18 cellular contexts compared by ENCODE assay signal in genomic region chr1:32198237-32199042, GRCh38. TPM values are rescaled to one million over a fixed set of nuclear protein-coding genes. Genes with fewer than 3 reads are reported as not detected.
DNase-seq lines count a peak whose midpoint lies in the region; ATAC-seq and TF ChIP-seq lines count a peak whose summit lies in the region.
"Had no signal": no experiment of that assay in that cellular context is flagged by ENCODE, and none has a peak within 500 bp of the region (broad histone marks: within the 10 kb centered on the region; RNA-seq: fewer than 3 reads in every experiment).

No MANE protein-coding gene starts in this region.

- H3K9me3 Mint-ChIP-seq in activated CD4-positive, alpha-beta T cell treated with anti-CD3 and anti-CD28 coated beads, Interleukin-2, amount 10 ng/mL, durations not matched to agents 24 days and 14 days, result no peaks in the 10 kb centered on the region
- no peaks in the 10 kb centered on the region for H3K9me3 Mint-ChIP-seq in IgD-negative memory B cell
- H3K9me3 Mint-ChIP-seq in central memory CD8-positive, alpha-beta T cell, result no peaks in the 10 kb centered on the region

- peaks cover 56% of the 10 kb centered on the region for H3K36me3 Mint-ChIP-seq in activated CD4-positive, alpha-beta T cell treated with anti-CD3 and anti-CD28 coated beads, Interleukin-2, amount 10 ng/mL, durations not matched to agents 24 days and 14 days (ENCODE audit: low read depth)
- H3K36me3 Mint-ChIP-seq in IgD-negative memory B cell, result peaks cover 4% of the 10 kb centered on the region
- H3K36me3 Mint-ChIP-seq in central memory CD8-positive, alpha-beta T cell (ENCODE audit: insufficient read depth), result peaks cover 33% of the 10 kb centered on the region

- intact Hi-C loops in activated CD4-positive, alpha-beta T cell treated with anti-CD3 and anti-CD28 coated beads, Interleukin-2, amount 10 ng/mL, durations not matched to agents 24 days and 14 days (cut with micrococcal nuclease), result no loop called here

- H3K27me3 ChIP-seq in parathyroid adenoma (ENCODE audit: control insufficient read depth, insufficient read depth, low read length), result no peaks in the 10 kb centered on the region
- H3K27me3 ChIP-seq: brain microvascular endothelial cell, hepatocyte, ovary, Peyer's patch had no signal

- H3K79me2 ChIP-seq in parathyroid adenoma, result no peaks in the 10 kb centered on the region
- H3K79me2 ChIP-seq: hepatocyte had no signal

- no peak for DNase-seq in activated CD4-positive, alpha-beta T cell treated with anti-CD3 and anti-CD28 coated beads, Interleukin-2, amount 10 ng/mL, durations not matched to agents 24 days and 14 days
- no peak for DNase-seq in activated CD4-positive, alpha-beta T cell treated with anti-CD3 and anti-CD28 coated beads, Interleukin-2, amount 50 U/mL, for 1 hour
- DNase-seq in central memory CD8-positive, alpha-beta T cell (ENCODE audit: low spot score in 2 of 2), result no peak
- DNase-seq in dermis blood vessel endothelial cell (no peak), Kasumi-1 (lab: John Stamatoyannopoulos, UW) (no peak)
- DNase-seq: brain microvascular endothelial cell, DMS53, MV-4-11, NCI-H2227 treated with DMSO at 0.1 percent for 48 hours, ovary, Peyer's patch, T1000 had no signal

- no peak overlapping the region for H3K4me3 ChIP-seq in parathyroid adenoma (ENCODE audit: low read depth, low read length)
- H3K4me3 ChIP-seq: hepatocyte, ovary, Peyer's patch had no signal

- no peaks in the 10 kb centered on the region for H3K9me3 ChIP-seq in parathyroid adenoma (ENCODE audit: control insufficient read depth, low read length)
- H3K9me3 ChIP-seq: ovary, Peyer's patch had no signal

- no peak for ATAC-seq in central memory CD8-positive, alpha-beta T cell (replicated peaks; ENCODE audit: extremely low read depth, poor library complexity, severe bottlenecking)
- ATAC-seq in HG02798 (IDR thresholded peaks at IDR 0.05; ENCODE audit: poor library complexity, unreplicated experiment), result no peak

- H3K27me3 Mint-ChIP-seq in activated CD4-positive, alpha-beta T cell treated with anti-CD3 and anti-CD28 coated beads, Interleukin-2, amount 10 ng/mL, durations not matched to agents 24 days and 14 days, result no peaks in the 10 kb centered on the region
- H3K27me3 Mint-ChIP-seq in IgD-negative memory B cell, result no peaks in the 10 kb centered on the region
- H3K27me3 Mint-ChIP-seq in central memory CD8-positive, alpha-beta T cell, result no peaks in the 10 kb centered on the region

- H3K27ac ChIP-seq in parathyroid adenoma, result no peak overlapping the region
- H3K27ac ChIP-seq: brain microvascular endothelial cell, epithelial cell of prostate had no signal

- peak overlapping the region; percentile 61 for H3K27ac Mint-ChIP-seq in activated CD4-positive, alpha-beta T cell treated with anti-CD3 and anti-CD28 coated beads, Interleukin-2, amount 10 ng/mL, durations not matched to agents 24 days and 14 days
- peak overlapping the region; percentile 7 to 94 (median 64) for H3K27ac Mint-ChIP-seq in IgD-negative memory B cell
- H3K27ac Mint-ChIP-seq in central memory CD8-positive, alpha-beta T cell (ENCODE audit: low read depth), result peak overlapping the region; percentile 50

- H3K4me2 ChIP-seq in parathyroid adenoma (ENCODE audit: low read length), result peak overlapping the region; percentile 20

- no peak overlapping the region for H3K9ac ChIP-seq in parathyroid adenoma

- H3K4me1 Mint-ChIP-seq in activated CD4-positive, alpha-beta T cell treated with anti-CD3 and anti-CD28 coated beads, Interleukin-2, amount 10 ng/mL, durations not matched to agents 24 days and 14 days, result peaks cover 73% of the 10 kb centered on the region
- peaks cover 16 to 32% (median 27%) of the 10 kb centered on the region in 3 donors for H3K4me1 Mint-ChIP-seq in IgD-negative memory B cell
- peaks cover 54% of the 10 kb centered on the region for H3K4me1 Mint-ChIP-seq in central memory CD8-positive, alpha-beta T cell

- H3K36me3 ChIP-seq in parathyroid adenoma (ENCODE audit: control insufficient read depth, insufficient read depth, low read length), result no peaks in the 10 kb centered on the region
- H3K36me3 ChIP-seq: ovary had no signal

- no peak overlapping the region for H2AFZ ChIP-seq in parathyroid adenoma
- H2AFZ ChIP-seq: hepatocyte had no signal

- H3K4me3 Mint-ChIP-seq in activated CD4-positive, alpha-beta T cell treated with anti-CD3 and anti-CD28 coated beads, Interleukin-2, amount 10 ng/mL, durations not matched to agents 24 days and 14 days, result no peak overlapping the region
- H3K4me3 Mint-ChIP-seq in IgD-negative memory B cell, result peak overlapping the region in 3 of 4 donors; percentile 41 to 90 (median 43)
- H3K4me3 Mint-ChIP-seq in central memory CD8-positive, alpha-beta T cell, result peak overlapping the region; percentile 5

- H3K4me1 ChIP-seq in parathyroid adenoma, result peaks cover 11% of the 10 kb centered on the region

- TF ChIP-seq CTCF in parathyroid adenoma (IDR thresholded peaks at IDR 0.05), result no peak

RNA-seq across cellular contexts. Expression of gene CCDC28B, which starts 2.0 kb away (rescaled TPM):
- total RNA-seq in activated CD4-positive, alpha-beta T cell treated with anti-CD3 and anti-CD28 coated beads, Interleukin-2, amount 10 ng/mL, durations not matched to agents 24 days and 14 days, result 37.1 and 38.1 TPM in 2 replicates
- 14.0 TPM for polyA plus RNA-seq in IgD-negative memory B cell
- total RNA-seq in dermis blood vessel endothelial cell, result 10.8 and 16.8 TPM in 2 replicates

RNA-seq across cellular contexts. Expression of gene IQCC, which starts 7.0 kb away (rescaled TPM):
- 6.1 and 6.4 TPM in 2 replicates for total RNA-seq in activated CD4-positive, alpha-beta T cell treated with anti-CD3 and anti-CD28 coated beads, Interleukin-2, amount 10 ng/mL, durations not matched to agents 24 days and 14 days
- polyA plus RNA-seq in IgD-negative memory B cell, result 1.7 TPM
- 1.0 and 1.2 TPM in 2 replicates for total RNA-seq in dermis blood vessel endothelial cell

RNA-seq across cellular contexts. Expression of gene DCDC2B, which starts 10.4 kb away (rescaled TPM):
- 0.12 TPM in 1 of 2 replicates, not detected in the other for total RNA-seq in activated CD4-positive, alpha-beta T cell treated with anti-CD3 and anti-CD28 coated beads, Interleukin-2, amount 10 ng/mL, durations not matched to agents 24 days and 14 days
- not detected for polyA plus RNA-seq in IgD-negative memory B cell
- total RNA-seq in dermis blood vessel endothelial cell, result not detected in 2 replicates
- total RNA-seq: hepatocyte, lower leg skin had no signal

RNA-seq across cellular contexts. Expression of gene TXLNA, which starts 19.0 kb away (rescaled TPM):
- total RNA-seq in activated CD4-positive, alpha-beta T cell treated with anti-CD3 and anti-CD28 coated beads, Interleukin-2, amount 10 ng/mL, durations not matched to agents 24 days and 14 days, result 105 and 106 TPM in 2 replicates
- polyA plus RNA-seq in IgD-negative memory B cell, result 29.1 TPM
- 83.7 and 93.6 TPM in 2 replicates for total RNA-seq in dermis blood vessel endothelial cell

RNA-seq across cellular contexts. Expression of gene TMEM234, which starts 23.7 kb away (rescaled TPM):
- 10.6 and 10.9 TPM in 2 replicates for total RNA-seq in activated CD4-positive, alpha-beta T cell treated with anti-CD3 and anti-CD28 coated beads, Interleukin-2, amount 10 ng/mL, durations not matched to agents 24 days and 14 days
- 7.2 TPM for polyA plus RNA-seq in IgD-negative memory B cell
- total RNA-seq in dermis blood vessel endothelial cell, result 9.2 and 12.3 TPM in 2 replicates
